1 cellular context compared by ENCODE assay signal in genomic region chr16:2883027-2883846, GRCh38.
A peak's percentile ranks its signal among the peaks of the same experiment; 100 is the strongest.
TF ChIP-seq lines count a peak whose summit lies in the region.

FLYWCH2 (plus strand) TSS chr16:2883215; CDS start chr16:2896450, 13,235 bp downstream.

TF ChIP-seq in HepG2, 621 proteins besides CTCF, POLR2A, EP300 and RAD21 (continued from another document and continues in another):
- no peak for TF ChIP-seq ZBTB40 (IDR thresholded peaks at IDR 0.05)
- TF ChIP-seq ZBTB40 (CRISPR knock-in tag; IDR thresholded peaks at IDR 0.05): 0 out of 2 replicates have a peak, but pooled peaks have one; percentile 49
- TF ChIP-seq GMEB2 (CRISPR knock-in tag; IDR thresholded peaks at IDR 0.05; ENCODE audit: low read depth): no peak
- TF ChIP-seq CREB3 (CRISPR knock-in tag; IDR thresholded peaks at IDR 0.05): no peak
- no peak for TF ChIP-seq ZNF660 (CRISPR knock-in tag; IDR thresholded peaks at IDR 0.05; ENCODE audit: borderline replicate concordance, low read depth)
- TF ChIP-seq ATRX (CRISPR knock-in tag; IDR thresholded peaks at IDR 0.05; ENCODE audit: borderline replicate concordance): no peak
- TF ChIP-seq SMARCE1 (IDR thresholded peaks at IDR 0.05; ENCODE audit: borderline replicate concordance): no peak
- peak; percentile 12 for TF ChIP-seq YY1 (IDR thresholded peaks at IDR 0.05; ENCODE audit: insufficient read depth, insufficient replicate concordance, low read depth, low read length)
- TF ChIP-seq ZNF432 (CRISPR knock-in tag; IDR thresholded peaks at IDR 0.05; ENCODE audit: borderline replicate concordance): no peak
- TF ChIP-seq ZNF777 (CRISPR knock-in tag; IDR thresholded peaks at IDR 0.05): peak; percentile 93
- TF ChIP-seq ZNF142 (CRISPR knock-in tag; IDR thresholded peaks at IDR 0.05): no peak
- peak; percentile 30 for TF ChIP-seq AGO1 (IDR thresholded peaks at IDR 0.05; ENCODE audit: low read depth, low read length, poor library complexity, severe bottlenecking)
- TF ChIP-seq SMYD3 (CRISPR knock-in tag; IDR thresholded peaks at IDR 0.05): no peak
- TF ChIP-seq TERF1 (CRISPR knock-in tag; IDR thresholded peaks at IDR 0.05): no peak
- TF ChIP-seq TBX2 (CRISPR knock-in tag; IDR thresholded peaks at IDR 0.05; ENCODE audit: borderline replicate concordance): peak; percentile 69; the same call in 1 of the 2 replicates
- no peak for TF ChIP-seq ZNF451 (CRISPR knock-in tag; IDR thresholded peaks at IDR 0.05)
- TF ChIP-seq ZFP62 (CRISPR knock-in tag; IDR thresholded peaks at IDR 0.05): no peak
- no peak for TF ChIP-seq SIN3B (IDR thresholded peaks at IDR 0.05; ENCODE audit: low read length)
- no peak for TF ChIP-seq ZNF557 (CRISPR knock-in tag; IDR thresholded peaks at IDR 0.05)
- no peak for TF ChIP-seq MIXL1 (CRISPR knock-in tag; IDR thresholded peaks at IDR 0.05)
- no peak for TF ChIP-seq TRIM24 (CRISPR knock-in tag; IDR thresholded peaks at IDR 0.05)
- no peak for TF ChIP-seq ZNF253 (CRISPR knock-in tag; IDR thresholded peaks at IDR 0.05; ENCODE audit: borderline replicate concordance)
- TF ChIP-seq ESRRA (CRISPR knock-in tag; IDR thresholded peaks at IDR 0.05; ENCODE audit: low read depth): no peak
- peak; percentile 84 for TF ChIP-seq GMEB1 (CRISPR knock-in tag; IDR thresholded peaks at IDR 0.05; ENCODE audit: borderline replicate concordance)
- no peak for TF ChIP-seq ETV5 (CRISPR knock-in tag; IDR thresholded peaks at IDR 0.05; ENCODE audit: borderline replicate concordance)
- no peak for TF ChIP-seq CEBPB (IDR thresholded peaks at IDR 0.05; ENCODE audit: borderline replicate concordance, low read depth, low read length)
- TF ChIP-seq XBP1 (CRISPR knock-in tag; IDR thresholded peaks at IDR 0.05): no peak
- TF ChIP-seq FOXC1 (CRISPR knock-in tag; IDR thresholded peaks at IDR 0.05; ENCODE audit: borderline replicate concordance): no peak
- TF ChIP-seq JUN (CRISPR knock-in tag; IDR thresholded peaks at IDR 0.05): no peak
- TF ChIP-seq ZNF232 (CRISPR knock-in tag; IDR thresholded peaks at IDR 0.05; ENCODE audit: borderline replicate concordance): no peak
- no peak for TF ChIP-seq ZBTB4 (CRISPR knock-in tag; IDR thresholded peaks at IDR 0.05; ENCODE audit: borderline replicate concordance)
- TF ChIP-seq EZH2 (conservative IDR thresholded peaks at IDR 0.05; ENCODE audit: low read depth, low read length): no peak
- no peak for TF ChIP-seq ELF3 (CRISPR knock-in tag; IDR thresholded peaks at IDR 0.05)
- TF ChIP-seq ZNF652 (CRISPR knock-in tag; IDR thresholded peaks at IDR 0.05; ENCODE audit: borderline replicate concordance, low read depth): no peak
